28 cellular contexts compared by ENCODE assay signal in the genomic region with DNA sequence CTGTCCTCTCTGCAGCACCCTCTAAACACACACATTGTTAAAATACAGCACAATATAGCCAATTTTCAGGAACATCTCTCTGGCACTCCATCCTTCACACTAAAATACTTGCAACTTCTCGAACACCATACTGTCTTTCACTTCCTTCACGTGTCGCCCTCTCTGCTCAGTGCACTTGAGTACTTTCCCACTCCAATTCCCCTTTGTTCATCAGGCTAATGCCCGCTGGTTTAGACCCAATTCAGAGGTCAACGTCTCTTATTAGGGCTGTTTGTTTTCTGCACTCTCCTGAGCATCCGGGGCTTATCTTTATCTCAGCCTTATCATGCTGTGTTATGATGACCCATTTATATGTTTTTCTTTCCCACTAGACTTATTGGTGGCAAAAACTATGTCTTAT.
A peak's percentile ranks its signal among the peaks of the same experiment; 100 is the strongest.
DNase-seq lines count a peak whose midpoint lies in the region; ATAC-seq and TF ChIP-seq lines count a peak whose summit lies in the region.
"Had no signal": no experiment of that assay in that cellular context is flagged by ENCODE, and none has a peak within 500 bp of the region (broad histone marks: within the 10 kb centered on the region; RNA-seq: fewer than 3 reads in every experiment).

No MANE protein-coding gene starts in this region.

- H3K27ac ChIP-seq in mammary epithelial cell (ENCODE audit: insufficient read depth, low read depth, low read length) = no peak overlapping the region

- no peaks in the 10 kb centered on the region for H3K9me3 ChIP-seq in mammary epithelial cell (replicated peaks; ENCODE audit: insufficient read depth, low read length)
- H3K9me3 ChIP-seq: spleen, suprapubic skin had no signal

- H3K27ac Mint-ChIP-seq in MCF 10A (ENCODE audit: low read depth, unreplicated experiment) = peak overlapping the region; percentile 99
- peak overlapping the region in 3 of 5 experiments; percentile 11 to 33 (median 15) for H3K27ac Mint-ChIP-seq in brain
- peak overlapping the region; percentile 76 for H3K27ac Mint-ChIP-seq in neural crest cell (ENCODE audit: unreplicated experiment)
- H3K27ac Mint-ChIP-seq: dendritic cell treated with granulocyte-macrophage colony-stimulating factor and Interleukin-4, amounts not matched to agents 40 ng/mL and 50 ng/mL, for 4 days; endodermal cell had no signal

- H3K27me3 ChIP-seq in mammary epithelial cell (ENCODE audit: insufficient read depth, low read length) = no peaks in the 10 kb centered on the region
- H3K27me3 ChIP-seq: spleen, suprapubic skin had no signal

- H3K4me1 ChIP-seq in mammary epithelial cell (ENCODE audit: insufficient read depth, low read length) = peaks cover 16% of the 10 kb centered on the region

- dilution Hi-C loops in mammary epithelial cell (cut with HindIII; ENCODE audit: low sequenced_read_pairs) = no loop called here

- BruUV-seq in MCF 10A (replicated peaks; lab: Mats Ljungman, UMichigan) (no TSS peak), mammary epithelial cell (replicated peaks; lab: Mats Ljungman, UMichigan) (no TSS peak)

- CTCF ChIA-PET in MCF 10A (lab: Yijun Ruan, JAX) = interaction anchor here (0.5 to 1.8 kb wide), 9 partner anchors 11 to 429 kb away, joined by 3 to 9 read pairs (median 3); no protein-coding TSS in a partner anchor
- CTCF ChIA-PET in mammary epithelial cell (lab: Charles Lee; ENCODE audit: low non-redundant PET) = no interaction called here

- H2AFZ ChIP-seq in mammary epithelial cell (ENCODE audit: low read depth, low read length) = no peak overlapping the region

- no peaks in the 10 kb centered on the region for H4K20me1 ChIP-seq in mammary epithelial cell (ENCODE audit: insufficient read depth, low read length)

- no peaks in the 10 kb centered on the region for H3K36me3 ChIP-seq in mammary epithelial cell (ENCODE audit: insufficient read depth, low read length)
- H3K36me3 ChIP-seq: spleen, suprapubic skin had no signal

- H3K4me1 Mint-ChIP-seq in MCF 10A (ENCODE audit: insufficient read depth, unreplicated experiment) (peaks cover 42% of the 10 kb centered on the region), brain (peaks cover 27% of the 10 kb centered on the region), neural crest cell (peaks cover 49% of the 10 kb centered on the region)

- TF ChIP-seq CTCF in MCF 10A (IDR thresholded peaks at IDR 0.05; ENCODE audit: unreplicated experiment) (no peak), mammary epithelial cell (conservative IDR thresholded peaks at IDR 0.05 in 1 of 2, IDR thresholded peaks at IDR 0.05 in 1 of 2; ENCODE audit: extremely low read depth in 1 of 2, insufficient read depth in 1 of 2, low read depth in 1 of 2, low read length in 2 of 2) (no peak), brain (conservative IDR thresholded peaks at IDR 0.05) (no peak), neural crest cell (conservative IDR thresholded peaks at IDR 0.05) (no peak)

- no peak overlapping the region for H3K4me3 Mint-ChIP-seq in MCF 10A (ENCODE audit: unreplicated experiment)
- no peak overlapping the region for H3K4me3 Mint-ChIP-seq in brain
- H3K4me3 Mint-ChIP-seq in neural crest cell = no peak overlapping the region
- H3K4me3 Mint-ChIP-seq: activated T-cell treated with anti-CD3 and anti-CD28 coated beads, Interleukin-2, amount 50 U/mL, for 24 hours; CD14-positive monocyte; dendritic cell treated with granulocyte-macrophage colony-stimulating factor and Interleukin-4, amounts not matched to agents 40 ng/mL and 50 ng/mL, for 4 days; endodermal cell had no signal

- ATAC-seq in GM21515 (IDR thresholded peaks at IDR 0.05; ENCODE audit: unreplicated experiment) (no peak), HG02798 (IDR thresholded peaks at IDR 0.05; ENCODE audit: poor library complexity, unreplicated experiment) (no peak), GM19395 (IDR thresholded peaks at IDR 0.05; ENCODE audit: unreplicated experiment) (no peak)
- ATAC-seq: esophagus mucosa, right cardiac atrium had no signal

- DNase-seq in MCF 10A (ENCODE audit: unreplicated experiment) = no peak
- DNase-seq in mammary epithelial cell = no peak
- DNase-seq in MV-4-11 (lab: John Stamatoyannopoulos, UW) = peak; percentile 35
- no peak for DNase-seq in neural crest cell (ENCODE audit: low read depth, low spot score)
- DNase-seq: activated CD4-positive, alpha-beta T cell treated with anti-CD3 and anti-CD28 coated beads for 48 hours; activated naive CD4-positive, alpha-beta T cell treated with Interleukin-2 at 50 U/mL for 16 hours; activated T-cell treated with anti-CD3 and anti-CD28 coated beads, Interleukin-2, amount 50 U/mL, for 24 hours; anterior cingulate cortex; endodermal cell; foreskin fibroblast; IMR-90; kidney glomerular epithelial cell; NCI-H2029 treated with DMSO at 0.1 percent for 48 hours; NCI-H226; NCI-H69; posterior cingulate gyrus; right cardiac atrium; RPMI8226; spleen; T-helper 2 cell had no signal

- POLR2A ChIA-PET in MCF 10A (lab: Yijun Ruan, JAX) = interaction anchor here (1.2 to 6.7 kb wide), 4 partner anchors 24 to 38 kb away, joined by 3 to 92 read pairs (median 24); no protein-coding TSS in a partner anchor

- no peaks in the 10 kb centered on the region for H3K36me3 Mint-ChIP-seq in MCF 10A (ENCODE audit: insufficient read depth, unreplicated experiment)
- no peaks in the 10 kb centered on the region for H3K36me3 Mint-ChIP-seq in brain
- H3K36me3 Mint-ChIP-seq in neural crest cell (ENCODE audit: low read depth) = no peaks in the 10 kb centered on the region
- H3K36me3 Mint-ChIP-seq: CD14-positive monocyte had no signal

- no peaks in the 10 kb centered on the region for H3K9me3 Mint-ChIP-seq in MCF 10A (ENCODE audit: unreplicated experiment)
- no peaks in the 10 kb centered on the region for H3K9me3 Mint-ChIP-seq in brain
- peaks cover 4% of the 10 kb centered on the region for H3K9me3 Mint-ChIP-seq in neural crest cell
- H3K9me3 Mint-ChIP-seq: activated T-cell treated with anti-CD3 and anti-CD28 coated beads, Interleukin-2, amount 50 U/mL, for 24 hours; CD14-positive monocyte; dendritic cell treated with granulocyte-macrophage colony-stimulating factor and Interleukin-4, amounts not matched to agents 40 ng/mL and 50 ng/mL, for 4 days; endodermal cell had no signal

- H3K4me3 ChIP-seq in mammary epithelial cell (replicated peaks in 1 of 3; ENCODE audit: insufficient read depth in 1 of 3, low read depth in 2 of 3, low read length in 3 of 3) = no peak overlapping the region
- H3K4me3 ChIP-seq: spleen, suprapubic skin had no signal

- H3K27me3 Mint-ChIP-seq in MCF 10A (ENCODE audit: insufficient read depth, unreplicated experiment) (no peaks in the 10 kb centered on the region), brain (no peaks in the 10 kb centered on the region), neural crest cell (ENCODE audit: low read depth) (no peaks in the 10 kb centered on the region)
- H3K27me3 Mint-ChIP-seq: activated T-cell treated with anti-CD3 and anti-CD28 coated beads, Interleukin-2, amount 50 U/mL, for 24 hours; dendritic cell treated with granulocyte-macrophage colony-stimulating factor and Interleukin-4, amounts not matched to agents 40 ng/mL and 50 ng/mL, for 4 days had no signal

- 99% methylated on average over 6 of the region's 6 CpGs for WGBS in mammary epithelial cell (ENCODE audit: low coverage, missing lambda C conversion rate)

- H3K9ac ChIP-seq in mammary epithelial cell (ENCODE audit: insufficient read depth, low read length) = no peak overlapping the region

- intact Hi-C loops in MCF 10A (cut with micrococcal nuclease) = no loop called here
- intact Hi-C loops in mammary epithelial cell (cut with micrococcal nuclease) = no loop called here

- H3K79me2 ChIP-seq in mammary epithelial cell (ENCODE audit: insufficient read depth, low read length) = no peaks in the 10 kb centered on the region

- no peak overlapping the region for H3K4me2 ChIP-seq in mammary epithelial cell (ENCODE audit: insufficient read depth, low read depth, low read length)

- in situ Hi-C loops in mammary epithelial cell (cut with MboI; ENCODE audit: low sequenced_read_pairs in 2 of 2) = no loop called here

Comparison
In these comparisons a context has a peak if more than half of its experiments do, and no peak if none do; other contexts are left out.
1. H3K27ac Mint-ChIP-seq: peak in every context shown above with its lines; median percentile 99 in MCF 10A; 76 in neural crest cell; 15 in brain.